In the genomic region with DNA sequence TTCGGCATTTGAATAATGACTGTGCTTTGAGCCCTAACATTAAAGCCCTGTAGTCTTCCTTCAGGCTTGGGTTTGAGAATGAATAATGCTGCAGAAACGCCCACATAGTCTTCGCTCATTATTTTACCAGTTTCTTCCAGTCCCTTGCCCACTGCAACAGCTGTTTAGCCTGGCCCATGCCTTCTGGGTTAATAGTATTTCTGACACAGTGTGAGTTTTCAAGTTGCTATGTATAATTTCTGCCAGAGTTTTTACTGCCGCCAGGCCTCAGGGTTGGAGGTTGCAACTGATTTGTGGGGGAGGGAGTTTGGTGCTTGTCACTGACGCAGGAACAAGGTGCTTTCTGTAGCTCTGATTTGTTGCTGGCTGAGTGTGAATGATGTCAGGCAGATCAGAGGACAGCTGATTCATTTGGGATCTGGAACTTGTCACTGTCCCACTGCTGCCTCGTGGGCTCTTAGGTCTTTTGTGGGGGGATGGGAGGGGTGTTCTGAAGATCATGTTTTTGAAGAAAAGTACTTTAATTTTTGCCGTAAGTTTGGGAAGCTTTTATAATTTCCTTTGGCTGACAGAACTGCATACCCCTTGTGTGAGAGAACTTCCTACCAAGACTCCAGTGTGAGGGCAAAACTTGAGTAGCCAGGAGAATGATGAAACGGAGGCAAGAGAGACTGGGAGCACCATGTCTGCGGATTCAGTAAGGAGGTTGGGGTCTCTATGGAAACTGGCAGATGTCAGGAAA, we compare ENCODE assay signal across 1 cellular context.
TF ChIP-seq lines count a peak whose summit lies in the region.

No MANE protein-coding gene starts in this region.

TF ChIP-seq in HEK293, 187 proteins besides CTCF, POLR2A, EP300 and RAD21 (continued from another document):
- TF ChIP-seq, protein P1, sequence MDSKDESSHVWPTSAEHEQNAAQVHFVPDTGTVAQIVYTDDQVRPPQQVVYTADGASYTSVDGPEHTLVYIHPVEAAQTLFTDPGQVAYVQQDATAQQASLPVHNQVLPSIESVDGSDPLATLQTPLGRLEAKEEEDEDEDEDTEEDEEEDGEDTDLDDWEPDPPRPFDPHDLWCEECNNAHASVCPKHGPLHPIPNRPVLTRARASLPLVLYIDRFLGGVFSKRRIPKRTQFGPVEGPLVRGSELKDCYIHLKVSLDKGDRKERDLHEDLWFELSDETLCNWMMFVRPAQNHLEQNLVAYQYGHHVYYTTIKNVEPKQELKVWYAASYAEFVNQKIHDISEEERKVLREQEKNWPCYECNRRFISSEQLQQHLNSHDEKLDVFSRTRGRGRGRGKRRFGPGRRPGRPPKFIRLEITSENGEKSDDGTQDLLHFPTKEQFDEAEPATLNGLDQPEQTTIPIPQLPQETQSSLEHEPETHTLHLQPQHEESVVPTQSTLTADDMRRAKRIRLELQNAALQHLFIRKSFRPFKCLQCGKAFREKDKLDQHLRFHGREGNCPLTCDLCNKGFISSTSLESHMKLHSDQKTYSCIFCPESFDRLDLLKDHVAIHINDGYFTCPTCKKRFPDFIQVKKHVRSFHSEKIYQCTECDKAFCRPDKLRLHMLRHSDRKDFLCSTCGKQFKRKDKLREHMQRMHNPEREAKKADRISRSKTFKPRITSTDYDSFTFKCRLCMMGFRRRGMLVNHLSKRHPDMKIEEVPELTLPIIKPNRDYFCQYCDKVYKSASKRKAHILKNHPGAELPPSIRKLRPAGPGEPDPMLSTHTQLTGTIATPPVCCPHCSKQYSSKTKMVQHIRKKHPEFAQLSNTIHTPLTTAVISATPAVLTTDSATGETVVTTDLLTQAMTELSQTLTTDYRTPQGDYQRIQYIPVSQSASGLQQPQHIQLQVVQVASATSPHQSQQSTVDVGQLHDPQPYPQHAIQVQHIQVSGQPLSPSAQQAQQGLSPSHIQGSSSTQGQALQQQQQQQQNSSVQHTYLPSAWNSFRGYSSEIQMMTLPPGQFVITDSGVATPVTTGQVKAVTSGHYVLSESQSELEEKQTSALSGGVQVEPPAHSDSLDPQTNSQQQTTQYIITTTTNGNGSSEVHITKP (tag by site-specific recombination; IDR thresholded peaks at IDR 0.05): no peak
- TF ChIP-seq EGR2 (tag by site-specific recombination; IDR thresholded peaks at IDR 0.05; ENCODE audit: low read depth) (peak; percentile 22; the same call in 1 of the 2 replicates), ZNF76 (tag by site-specific recombination; IDR thresholded peaks at IDR 0.05; ENCODE audit: borderline replicate concordance, low read depth) (no peak), ZFHX2 (tag by site-specific recombination; conservative IDR thresholded peaks at IDR 0.05) (peak; percentile 73), ZNF335 (tag by site-specific recombination; conservative IDR thresholded peaks at IDR 0.05) (peak; percentile 74), SP2 (tag by site-specific recombination; IDR thresholded peaks at IDR 0.05) (peak; percentile 51), ZNF214 (tag by site-specific recombination; IDR thresholded peaks at IDR 0.05; ENCODE audit: borderline replicate concordance) (no peak), HOXD13 (CRISPR knock-in tag; IDR thresholded peaks at IDR 0.05; ENCODE audit: borderline replicate concordance) (no peak)
- TF ChIP-seq, protein P2, sequence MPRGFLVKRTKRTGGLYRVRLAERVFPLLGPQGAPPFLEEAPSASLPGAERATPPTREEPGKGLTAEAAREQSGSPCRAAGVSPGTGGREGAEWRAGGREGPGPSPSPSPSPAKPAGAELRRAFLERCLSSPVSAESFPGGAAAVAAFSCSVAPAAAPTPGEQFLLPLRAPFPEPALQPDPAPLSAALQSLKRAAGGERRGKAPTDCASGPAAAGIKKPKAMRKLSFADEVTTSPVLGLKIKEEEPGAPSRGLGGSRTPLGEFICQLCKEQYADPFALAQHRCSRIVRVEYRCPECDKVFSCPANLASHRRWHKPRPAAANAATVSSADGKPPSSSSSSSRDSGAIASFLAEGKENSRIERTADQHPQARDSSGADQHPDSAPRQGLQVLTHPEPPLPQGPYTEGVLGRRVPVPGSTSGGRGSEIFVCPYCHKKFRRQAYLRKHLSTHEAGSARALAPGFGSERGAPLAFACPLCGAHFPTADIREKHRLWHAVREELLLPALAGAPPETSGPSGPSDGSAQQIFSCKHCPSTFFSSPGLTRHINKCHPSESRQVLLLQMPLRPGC (tag by site-specific recombination; IDR thresholded peaks at IDR 0.05): no peak
